8 cellular contexts compared by ENCODE assay signal in the genomic region with DNA sequence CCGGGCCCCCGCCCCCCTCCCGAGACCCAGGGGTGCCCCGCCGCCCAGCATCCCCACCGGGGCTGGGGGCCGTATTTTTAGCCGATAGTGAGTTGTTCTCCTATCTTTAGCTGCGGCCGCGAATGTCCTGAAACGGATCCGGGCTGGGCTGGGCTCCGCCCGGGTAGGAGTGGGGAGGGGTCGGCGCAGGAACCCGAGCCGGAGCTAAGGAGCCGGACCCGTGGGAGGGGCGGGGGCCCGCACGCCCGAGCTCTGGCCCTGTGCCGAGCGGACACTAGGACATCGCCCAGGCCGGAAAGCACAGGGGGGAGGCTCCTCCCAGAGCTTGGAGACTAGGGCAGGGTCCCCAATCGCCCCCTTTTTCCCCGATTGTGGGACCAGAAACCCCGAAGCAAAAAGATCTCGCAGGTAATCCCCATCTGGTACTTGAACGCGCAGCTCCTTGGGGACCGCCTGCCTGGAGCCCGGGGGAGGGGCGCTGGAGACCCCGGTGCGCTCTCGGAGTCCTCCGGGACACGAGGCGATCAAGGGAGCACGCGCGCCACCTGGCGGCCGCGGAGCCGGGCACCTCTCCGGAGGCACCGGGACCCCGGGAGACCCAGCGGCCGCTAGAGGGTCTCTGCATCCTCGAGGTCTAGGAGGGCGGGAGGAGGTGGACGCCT.
DNase-seq lines count a peak whose midpoint lies in the region; ATAC-seq lines count a peak whose summit lies in the region.

No MANE protein-coding gene starts in this region.

- H3K4me1 ChIP-seq in effector memory CD4-positive, alpha-beta T cell (ENCODE audit: control insufficient read depth, insufficient read depth, low read length, poor library complexity, severe bottlenecking): peaks cover 14% of the 10 kb centered on the region

- DNase-seq in EL: peak; percentile 76
- peak; percentile 58 for DNase-seq in NCI-H82 treated with DMSO at 0.1 percent for 48 hours (lab: John Stamatoyannopoulos, UW; ENCODE audit: unreplicated experiment)
- DNase-seq in activated CD8-positive, alpha-beta memory T cell treated with anti-CD3 and anti-CD28 coated beads for 48 hours (ENCODE audit: low read depth in 2 of 3, low spot score in 2 of 3): peak; percentile 59 to 91 (median 84)
- peak; percentile 53 to 70 (median 57) for DNase-seq in effector memory CD4-positive, alpha-beta T cell
- peak; percentile 83 to 92 for DNase-seq in memory B cell (ENCODE audit: low spot score in 2 of 2)
- peak; percentile 64 for DNase-seq in stimulated activated CD8-positive, alpha-beta memory T cell treated with anti-CD3 and anti-CD28 coated beads, Interleukin-12 subunit alpha, Interleukin-12 subunit beta, amount 100 ng/mL, for 4 hours (ENCODE audit: low read depth)
- no peak for DNase-seq in pons (ENCODE audit: low spot score)

- no peaks in the 10 kb centered on the region for H3K36me3 Mint-ChIP-seq in memory B cell

- no peaks in the 10 kb centered on the region for H3K27me3 ChIP-seq in effector memory CD4-positive, alpha-beta T cell (replicated peaks; ENCODE audit: control insufficient read depth, insufficient read depth, low read length, poor library complexity, severe bottlenecking)

- peak overlapping the region; percentile 79 for H3K4me3 Mint-ChIP-seq in memory B cell

- ATAC-seq in HG03175 (IDR thresholded peaks at IDR 0.05; ENCODE audit: unreplicated experiment): peak; percentile 47
- ATAC-seq in memory B cell (ENCODE audit: low read depth): peak; percentile 65

- H3K4me3 ChIP-seq in effector memory CD4-positive, alpha-beta T cell (ENCODE audit: insufficient read depth, low read depth, low read length, poor library complexity, severe bottlenecking): peak overlapping the region; percentile 91

- no peak overlapping the region for H3K27ac Mint-ChIP-seq in memory B cell

- H3K9me3 Mint-ChIP-seq in memory B cell: no peaks in the 10 kb centered on the region

- H3K27ac ChIP-seq in effector memory CD4-positive, alpha-beta T cell (ENCODE audit: insufficient read depth, low read length, poor library complexity, severe bottlenecking): peak overlapping the region; percentile 32

- H3K36me3 ChIP-seq in effector memory CD4-positive, alpha-beta T cell (ENCODE audit: control insufficient read depth, insufficient read depth, low read length): no peaks in the 10 kb centered on the region

- peaks cover 8% of the 10 kb centered on the region for H3K4me1 Mint-ChIP-seq in memory B cell

- peaks cover 8% of the 10 kb centered on the region for H3K27me3 Mint-ChIP-seq in memory B cell

- no peaks in the 10 kb centered on the region for H3K9me3 ChIP-seq in effector memory CD4-positive, alpha-beta T cell (ENCODE audit: control insufficient read depth, low read length)
